2 cellular contexts compared by ENCODE assay signal in genomic region chr6:3283641-3284435, GRCh38.
TF ChIP-seq lines count a peak whose summit lies in the region.

No MANE protein-coding gene starts in this region.

TF ChIP-seq in K562, 482 proteins besides CTCF, POLR2A, EP300 and RAD21:
- no peak for TF ChIP-seq TCF7 (IDR thresholded peaks at IDR 0.05; ENCODE audit: borderline replicate concordance)
- TF ChIP-seq POLR2G (IDR thresholded peaks at IDR 0.05; ENCODE audit: low read depth, low read length) = peak; percentile 33; the same call in 1 of the 2 replicates

TF ChIP-seq in HepG2, 621 proteins besides CTCF, POLR2A, EP300 and RAD21:
- TF ChIP-seq RFXANK (CRISPR knock-in tag; IDR thresholded peaks at IDR 0.05) = no peak
- no peak for TF ChIP-seq RXRA (CRISPR knock-in tag; IDR thresholded peaks at IDR 0.05)
- no peak for TF ChIP-seq ZNF383 (CRISPR knock-in tag; IDR thresholded peaks at IDR 0.05; ENCODE audit: borderline replicate concordance)
- no peak for TF ChIP-seq ZBTB49 (CRISPR knock-in tag; IDR thresholded peaks at IDR 0.05; ENCODE audit: borderline replicate concordance)
- peak; percentile 32; the same call in 1 of the 2 replicates for TF ChIP-seq ZFP91 (CRISPR knock-in tag; IDR thresholded peaks at IDR 0.05; ENCODE audit: borderline replicate concordance)
- TF ChIP-seq MYNN (CRISPR knock-in tag; IDR thresholded peaks at IDR 0.05; ENCODE audit: low read depth) = no peak
- TF ChIP-seq ZNF512B (CRISPR knock-in tag; IDR thresholded peaks at IDR 0.05; ENCODE audit: borderline replicate concordance) = no peak
- TF ChIP-seq MAZ (IDR thresholded peaks at IDR 0.05; ENCODE audit: borderline replicate concordance, low read depth, low read length) = no peak
- no peak for TF ChIP-seq MAZ (CRISPR knock-in tag; IDR thresholded peaks at IDR 0.05; ENCODE audit: low read depth)
- no peak for TF ChIP-seq HNRNPLL (IDR thresholded peaks at IDR 0.05; ENCODE audit: low read depth, low read length, poor library complexity, severe bottlenecking)
- no peak for TF ChIP-seq ZNF784 (CRISPR knock-in tag; IDR thresholded peaks at IDR 0.05; ENCODE audit: borderline replicate concordance)
- TF ChIP-seq HDAC6 (IDR thresholded peaks at IDR 0.05; ENCODE audit: low read depth, low read length) = no peak
- no peak for TF ChIP-seq MXD4 (CRISPR knock-in tag; IDR thresholded peaks at IDR 0.05)
- TF ChIP-seq HNRNPUL1 (IDR thresholded peaks at IDR 0.05; ENCODE audit: low read depth, low read length) = no peak
- TF ChIP-seq HNF1A (IDR thresholded peaks at IDR 0.05; ENCODE audit: low read depth) = no peak
- TF ChIP-seq HNF1A (CRISPR knock-in tag; IDR thresholded peaks at IDR 0.05; ENCODE audit: borderline replicate concordance) = no peak
- TF ChIP-seq ZNF280B (CRISPR knock-in tag; IDR thresholded peaks at IDR 0.05; ENCODE audit: borderline replicate concordance) = peak; percentile 14; the same call in 1 of the 2 replicates
- TF ChIP-seq SNAPC4 (CRISPR knock-in tag; IDR thresholded peaks at IDR 0.05) = no peak
- TF ChIP-seq ZMYM2 (CRISPR knock-in tag; IDR thresholded peaks at IDR 0.05) = no peak
- TF ChIP-seq ZNF687 (CRISPR knock-in tag; IDR thresholded peaks at IDR 0.05) = 0 out of 2 replicates have a peak, but pooled peaks have one; percentile 1
- no peak for TF ChIP-seq NONO (IDR thresholded peaks at IDR 0.05)
- no peak for TF ChIP-seq NONO (CRISPR knock-in tag; conservative IDR thresholded peaks at IDR 0.05)
- no peak for TF ChIP-seq ZNF282 (IDR thresholded peaks at IDR 0.05; ENCODE audit: partially characterized antibody)
